1 cellular context compared by ENCODE assay signal in genomic region chr17:77405867-77406513, GRCh38.
TF ChIP-seq lines count a peak whose summit lies in the region.

No MANE protein-coding gene starts in this region.

TF ChIP-seq in GM23338, 12 proteins besides CTCF, POLR2A, EP300 and RAD21 (continued from another document):
- no peak for TF ChIP-seq ZNF462 (CRISPR knock-in tag; IDR thresholded peaks at IDR 0.05)
- TF ChIP-seq STAT1 (IDR thresholded peaks at IDR 0.05; ENCODE audit: unreplicated experiment), result no peak
- TF ChIP-seq ZNF114 (CRISPR knock-in tag; IDR thresholded peaks at IDR 0.05), result no peak
- no peak for TF ChIP-seq ZNF331 (CRISPR knock-in tag; IDR thresholded peaks at IDR 0.05; ENCODE audit: low read depth)
- no peak for TF ChIP-seq CREB1 (CRISPR knock-in tag; IDR thresholded peaks at IDR 0.05; ENCODE audit: low read depth)
- no peak for TF ChIP-seq POLR2AphosphoS5 (IDR thresholded peaks at IDR 0.05; ENCODE audit: low read depth)
- no peak for TF ChIP-seq EZH2 (IDR thresholded peaks at IDR 0.05; ENCODE audit: low read depth, unreplicated experiment)
- no peak for TF ChIP-seq EZH2phosphoT487 (IDR thresholded peaks at IDR 0.05; ENCODE audit: unreplicated experiment)
- TF ChIP-seq ETS1 (IDR thresholded peaks at IDR 0.05), result no peak
- TF ChIP-seq NANOG (IDR thresholded peaks at IDR 0.05; ENCODE audit: borderline replicate concordance), result no peak
